In the genomic region with DNA sequence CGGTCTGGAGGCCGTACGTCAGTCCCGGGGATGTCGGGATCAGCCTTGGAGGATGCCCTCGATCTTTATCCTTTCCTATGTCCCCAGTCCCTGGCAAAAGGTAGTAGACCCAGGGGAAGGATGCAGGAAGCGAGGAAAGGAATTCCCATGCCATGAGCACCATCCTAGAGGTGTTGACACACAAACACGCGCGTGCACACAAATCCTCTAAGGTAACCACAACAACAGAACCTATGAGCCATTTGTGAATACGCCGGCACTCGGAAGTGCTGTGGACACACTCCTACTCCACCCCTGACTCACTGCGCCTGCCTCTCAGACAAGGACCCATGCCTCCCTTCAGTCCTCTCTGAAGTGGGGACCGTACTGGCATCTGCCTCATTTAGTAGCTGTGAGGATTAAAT, we compare ENCODE assay signal across 8 cellular contexts. TPM values are rescaled to one million over a fixed set of nuclear protein-coding genes. Genes with fewer than 3 reads are reported as not detected.
DNase-seq lines count a peak whose midpoint lies in the region; ATAC-seq and TF ChIP-seq lines count a peak whose summit lies in the region.

No MANE protein-coding gene starts in this region.

- peak overlapping the region; percentile 74 for H3K4me2 ChIP-seq in DND-41 (ENCODE audit: insufficient read depth, low read length)

- no peak for TF ChIP-seq CTCF in DND-41 (IDR thresholded peaks at IDR 0.05; ENCODE audit: borderline replicate concordance, extremely low read depth, low read length, poor library complexity, severe bottlenecking)
- TF ChIP-seq CTCF in foreskin keratinocyte (conservative IDR thresholded peaks at IDR 0.05): no peak
- TF ChIP-seq CTCF in progenitor cell of endocrine pancreas (IDR thresholded peaks at IDR 0.05; ENCODE audit: unreplicated experiment): no peak

- no peaks in the 10 kb centered on the region for H3K36me3 ChIP-seq in DND-41 (ENCODE audit: insufficient read depth, low read length)

- ATAC-seq in DND-41 (ENCODE audit: insufficient read depth, low read depth): peak; percentile 36
- peak; percentile 68 for ATAC-seq in foreskin keratinocyte
- ATAC-seq in GM21723 (IDR thresholded peaks at IDR 0.05; ENCODE audit: unreplicated experiment): no peak
- no peak for ATAC-seq in HG03196 (IDR thresholded peaks at IDR 0.05; ENCODE audit: unreplicated experiment)

- peak overlapping the region; percentile 63 to 78; a peak in 3 of 4 replicates for H3K4me3 ChIP-seq in DND-41 (ENCODE audit: low read depth in 1 of 2, low read length in 2 of 2)
- peak overlapping the region; percentile 58 for H3K4me3 ChIP-seq in Jurkat, Clone E6-1 (ENCODE audit: low read length)

- H3K27ac ChIP-seq in DND-41 (ENCODE audit: low read length) (no peak overlapping the region), foreskin keratinocyte (peak overlapping the region; percentile 80)

- peaks cover 53% of the 10 kb centered on the region for H3K27me3 Mint-ChIP-seq in progenitor cell of endocrine pancreas

- H4K20me1 ChIP-seq in DND-41 (ENCODE audit: insufficient read depth, low read length): no peaks in the 10 kb centered on the region

- DNase-seq in DND-41 (peak; percentile 28), foreskin keratinocyte (peak in 1 of 2 donors; percentile 61), progenitor cell of endocrine pancreas (ENCODE audit: low spot score, unreplicated experiment) (no peak), epidermal melanocyte (ENCODE audit: insufficient read length, low spot score) (no peak)
- no peak for DNase-seq in Jurkat, Clone E6-1 (ENCODE audit: low read depth, low spot score)
- DNase-seq in activated CD8-positive, alpha-beta memory T cell treated with anti-CD3 and anti-CD28 coated beads, Interleukin-2, amount 50 U/mL, for 4 hours: peak; percentile 45

- H3K27me3 ChIP-seq in DND-41 (ENCODE audit: insufficient read depth, low read length, poor library complexity): peaks cover 17% of the 10 kb centered on the region
- peaks cover 41% of the 10 kb centered on the region for H3K27me3 ChIP-seq in foreskin keratinocyte

- H3K36me3 Mint-ChIP-seq in progenitor cell of endocrine pancreas (ENCODE audit: insufficient read depth): no peaks in the 10 kb centered on the region

- H2AFZ ChIP-seq in DND-41 (ENCODE audit: low read depth, low read length): peak overlapping the region; percentile 84

- no peak overlapping the region for H3K27ac Mint-ChIP-seq in progenitor cell of endocrine pancreas

- peak overlapping the region; percentile 64 for H3K4me3 Mint-ChIP-seq in progenitor cell of endocrine pancreas (ENCODE audit: low read depth)

- H3K9ac ChIP-seq in DND-41 (ENCODE audit: low read depth, low read length): peak overlapping the region; percentile 92

- H3K79me2 ChIP-seq in DND-41 (ENCODE audit: insufficient read depth, low read length): no peaks in the 10 kb centered on the region

- peaks cover 22% of the 10 kb centered on the region for H3K4me1 ChIP-seq in DND-41 (ENCODE audit: insufficient read depth, low read length)
- no peaks in the 10 kb centered on the region for H3K4me1 ChIP-seq in foreskin keratinocyte

- H3K9me3 ChIP-seq in DND-41 (ENCODE audit: insufficient read depth, low read length, severe bottlenecking): no peaks in the 10 kb centered on the region

- H3K4me1 Mint-ChIP-seq in progenitor cell of endocrine pancreas (ENCODE audit: low read depth): peaks cover 4% of the 10 kb centered on the region

- H3K9me3 Mint-ChIP-seq in progenitor cell of endocrine pancreas (ENCODE audit: low read depth): no peaks in the 10 kb centered on the region

RNA-seq across cellular contexts. Expression of gene MLPH, which starts 11.3 kb away (rescaled TPM):
- not detected for polyA plus RNA-seq in Jurkat, Clone E6-1 (2012; ENCODE audit: insufficient read depth, insufficient read length)
- 0.63 and 0.65 TPM in 2 replicates for total RNA-seq in foreskin keratinocyte
- polyA plus RNA-seq in foreskin keratinocyte: 0.54 and 0.55 TPM in 2 replicates
- total RNA-seq in progenitor cell of endocrine pancreas: 1.2 and 1.6 TPM in 2 replicates

Comparison
In these comparisons a context has a peak if more than half of its experiments do, and no peak if none do; other contexts are left out.
1. ATAC-seq: peak in DND-41 (single experiment) and foreskin keratinocyte (single experiment); none in GM21723 (single experiment) and HG03196 (single experiment).
2. DNase-seq: peak in DND-41 (single experiment) and activated CD8-positive, alpha-beta memory T cell treated with anti-CD3 and anti-CD28 coated beads, Interleukin-2, amount 50 U/mL, for 4 hours (single experiment); none in Jurkat, Clone E6-1 (single experiment), progenitor cell of endocrine pancreas (single experiment) and epidermal melanocyte (single experiment).